In the genomic region with DNA sequence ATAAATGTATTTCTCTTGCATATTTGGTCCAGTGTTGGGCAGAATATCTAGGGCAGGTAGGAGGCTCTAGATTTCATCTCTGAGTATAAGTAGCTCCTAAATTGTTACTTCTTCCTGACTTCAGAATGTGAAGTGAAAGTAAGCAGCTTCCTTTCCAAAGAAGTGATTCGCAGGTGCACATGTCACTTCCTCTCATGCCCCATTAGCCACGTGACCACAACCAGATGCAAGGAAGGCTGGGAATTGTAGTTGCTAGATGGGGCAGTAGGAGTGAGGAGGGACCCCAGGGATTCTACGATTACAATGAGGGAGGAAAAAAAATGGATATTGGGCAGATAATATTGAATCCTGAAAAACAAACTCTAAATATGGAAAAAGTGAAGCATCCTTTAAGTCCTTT, we compare ENCODE assay signal across 9 cellular contexts.
A peak's percentile ranks its signal among the peaks of the same experiment; 100 is the strongest.
DNase-seq lines count a peak whose midpoint lies in the region; ATAC-seq lines count a peak whose summit lies in the region.
"Had no signal": no experiment of that assay in that cellular context is flagged by ENCODE, and none has a peak within 500 bp of the region (broad histone marks: within the 10 kb centered on the region; RNA-seq: fewer than 3 reads in every experiment).

No MANE protein-coding gene starts in this region.

- H3K27me3 ChIP-seq in BLaER1 treated with 17β-estradiol and CSF1 and Interleukin-3, amounts not matched to agents 10 nM and 100 nM = no peaks in the 10 kb centered on the region
- H3K27me3 ChIP-seq: body of pancreas had no signal

- ATAC-seq in GM19395 (IDR thresholded peaks at IDR 0.05; ENCODE audit: unreplicated experiment) (peak; percentile 80), GM19023 (IDR thresholded peaks at IDR 0.05; ENCODE audit: unreplicated experiment) (no peak)
- no peak for ATAC-seq in activated naive CD8-positive, alpha-beta T cell treated with anti-CD3 and anti-CD28 coated beads, Interleukin-2, amount 50 U/mL, for 24 hours
- ATAC-seq: body of pancreas had no signal

- H3K27me3 Mint-ChIP-seq in activated naive CD8-positive, alpha-beta T cell treated with anti-CD3 and anti-CD28 coated beads, Interleukin-2, amount 50 U/mL, for 24 hours = peaks cover 3% of the 10 kb centered on the region

- no peaks in the 10 kb centered on the region for H3K36me3 ChIP-seq in BLaER1 treated with 17β-estradiol and CSF1 and Interleukin-3, amounts not matched to agents 10 nM and 100 nM

- peaks cover 9% of the 10 kb centered on the region for H3K9me3 Mint-ChIP-seq in activated naive CD8-positive, alpha-beta T cell treated with anti-CD3 and anti-CD28 coated beads, Interleukin-2, amount 50 U/mL, for 24 hours

- H4K20me1 ChIP-seq in BLaER1 treated with 17β-estradiol and CSF1 and Interleukin-3, amounts not matched to agents 10 nM and 100 nM = no peaks in the 10 kb centered on the region

- H3K9me3 ChIP-seq in BLaER1 treated with 17β-estradiol and CSF1 and Interleukin-3, amounts not matched to agents 10 nM and 100 nM (replicated peaks in 1 of 11) = peaks cover 15 to 31% (median 21%) of the 10 kb centered on the region in 11 experiments

- no peak overlapping the region for H3K27ac ChIP-seq in BLaER1 treated with 17β-estradiol and CSF1 and Interleukin-3, amounts not matched to agents 10 nM and 100 nM
- H3K27ac ChIP-seq: body of pancreas had no signal

- H3K4me2 ChIP-seq in BLaER1 treated with 17β-estradiol and CSF1 and Interleukin-3, amounts not matched to agents 10 nM and 100 nM = peak overlapping the region in 9 of 11 experiments; percentile 8 to 54 (median 29); a peak in 10 of 22 replicates

- H3K9ac ChIP-seq in BLaER1 treated with 17β-estradiol and CSF1 and Interleukin-3, amounts not matched to agents 10 nM and 100 nM = no peak overlapping the region

- no peak overlapping the region for H3K4me3 Mint-ChIP-seq in activated naive CD8-positive, alpha-beta T cell treated with anti-CD3 and anti-CD28 coated beads, Interleukin-2, amount 50 U/mL, for 24 hours

- peaks cover 0 to 6% (median 3%) of the 10 kb centered on the region in 10 experiments; a peak in 5 of 20 replicates for H3K4me1 ChIP-seq in BLaER1 treated with 17β-estradiol and CSF1 and Interleukin-3, amounts not matched to agents 10 nM and 100 nM
- H3K4me1 ChIP-seq: body of pancreas had no signal

- H3K36me3 Mint-ChIP-seq in activated naive CD8-positive, alpha-beta T cell treated with anti-CD3 and anti-CD28 coated beads, Interleukin-2, amount 50 U/mL, for 24 hours (ENCODE audit: low read depth) = no peaks in the 10 kb centered on the region

- DNase-seq in LHCN-M2 (ENCODE audit: low read depth) = peak; percentile 46
- DNase-seq in activated naive CD8-positive, alpha-beta T cell treated with anti-CD3 and anti-CD28 coated beads, Interleukin-2, amount 50 U/mL, for 24 hours = peak; percentile 6
- peak; percentile 33 for DNase-seq in stimulated activated CD4-positive, alpha-beta T cell treated with anti-CD3 and anti-CD28 coated beads, Interleukin-1b, Interleukin-23, amount 100 ng/mL, for 48 hours
- no peak for DNase-seq in effector CD8-positive, alpha-beta T cell (lab: John Stamatoyannopoulos, UW)
- no peak for DNase-seq in occipital lobe (lab: John Stamatoyannopoulos, UW)

- peak overlapping the region in 1 of 10 experiments; percentile 6; a peak in 1 of 20 replicates for H3K4me3 ChIP-seq in BLaER1 treated with 17β-estradiol and CSF1 and Interleukin-3, amounts not matched to agents 10 nM and 100 nM
- H3K4me3 ChIP-seq: body of pancreas had no signal

- H3K4me1 Mint-ChIP-seq in activated naive CD8-positive, alpha-beta T cell treated with anti-CD3 and anti-CD28 coated beads, Interleukin-2, amount 50 U/mL, for 24 hours = peaks cover 5% of the 10 kb centered on the region

- no peak overlapping the region for H3K27ac Mint-ChIP-seq in activated naive CD8-positive, alpha-beta T cell treated with anti-CD3 and anti-CD28 coated beads, Interleukin-2, amount 50 U/mL, for 24 hours

Comparison
In these comparisons a context has a peak if more than half of its experiments do, and no peak if none do; other contexts are left out.
1. DNase-seq: peak in LHCN-M2 (single experiment), activated naive CD8-positive, alpha-beta T cell treated with anti-CD3 and anti-CD28 coated beads, Interleukin-2, amount 50 U/mL, for 24 hours (single experiment) and stimulated activated CD4-positive, alpha-beta T cell treated with anti-CD3 and anti-CD28 coated beads, Interleukin-1b, Interleukin-23, amount 100 ng/mL, for 48 hours (single experiment); none in effector CD8-positive, alpha-beta T cell (single experiment) and occipital lobe (single experiment).